ENCODE assay signal across 8 cellular contexts in the genomic region with DNA sequence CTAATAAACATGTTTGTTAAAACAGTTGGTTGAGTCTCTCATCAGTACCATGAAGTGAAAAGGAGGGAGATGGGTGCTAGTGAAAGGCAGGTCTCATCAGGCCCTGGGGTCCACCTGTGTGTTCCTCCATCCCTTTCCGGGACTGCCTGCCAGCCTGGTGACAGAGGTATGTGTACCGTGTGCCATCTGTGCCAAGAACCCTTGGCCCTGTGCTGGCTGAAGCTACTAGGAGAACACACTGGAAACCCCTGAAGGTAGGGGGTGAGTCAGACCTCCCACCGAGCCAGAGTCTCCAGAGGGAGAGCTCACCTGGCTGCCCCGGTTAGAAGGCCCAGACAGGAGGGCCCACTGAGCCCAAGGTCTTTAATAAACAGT. TPM values are rescaled to one million over a fixed set of nuclear protein-coding genes. Genes with fewer than 3 reads are reported as not detected.
A peak's percentile ranks its signal among the peaks of the same experiment; 100 is the strongest.
DNase-seq lines count a peak whose midpoint lies in the region; ATAC-seq and TF ChIP-seq lines count a peak whose summit lies in the region.

No MANE protein-coding gene starts in this region.

- no peaks in the 10 kb centered on the region for H3K9me3 ChIP-seq in ES-I3 (ENCODE audit: control insufficient read depth, insufficient read depth, low read length)
- H3K9me3 ChIP-seq in mesodermal cell (ENCODE audit: control insufficient read depth, low read length): no peaks in the 10 kb centered on the region

- intact Hi-C loops in posterior vena cava (cut with DNase I): no loop called here

- in situ Hi-C loops in brain microvascular endothelial cell (cut with HindIII; ENCODE audit: low pct_ligation_motif_present, low sequenced_read_pairs): no loop called here

- H3K4me3 ChIP-seq in brain microvascular endothelial cell (ENCODE audit: low read depth, low read length): peak overlapping the region; percentile 99
- H3K4me3 ChIP-seq in mesodermal cell (ENCODE audit: extremely low read depth, insufficient read depth, low read length, poor library complexity, severe bottlenecking): peak overlapping the region; percentile 84
- H3K4me3 ChIP-seq in urinary bladder (ENCODE audit: low read depth, low read length): peak overlapping the region; percentile 91

- H3K27me3 ChIP-seq in brain microvascular endothelial cell (replicated peaks): no peaks in the 10 kb centered on the region

- no peak for TF ChIP-seq CTCF in brain microvascular endothelial cell (IDR thresholded peaks at IDR 0.05; ENCODE audit: low read depth, low read length, missing control alignments)

- H3K27ac ChIP-seq in brain microvascular endothelial cell: peak overlapping the region; percentile 91
- no peak overlapping the region for H3K27ac ChIP-seq in mesodermal cell (ENCODE audit: low read depth, low read length, severe bottlenecking)
- H3K27ac ChIP-seq in urinary bladder (ENCODE audit: low read depth): peak overlapping the region; percentile 57

- WGBS in mesodermal cell (ENCODE audit: insufficient coverage in 2 of 2), 2 experiments: 89 to 98% methylated on average over 3 to 4 of the region's 4 CpGs
- WGBS in urinary bladder: 36% methylated on average over 4 of the region's 4 CpGs

- H3K36me3 ChIP-seq in ES-I3 (ENCODE audit: insufficient read depth, low read length) (peaks cover 15% of the 10 kb centered on the region), brain microvascular endothelial cell (replicated peaks) (peaks cover 28% of the 10 kb centered on the region), mesodermal cell (ENCODE audit: control insufficient read depth, insufficient read depth, low read length) (peaks cover 18% of the 10 kb centered on the region), urinary bladder (ENCODE audit: insufficient read depth) (no peaks in the 10 kb centered on the region)

- peak overlapping the region; percentile 96; the same call in 1 of the 2 replicates for H3K9ac ChIP-seq in ES-I3 (ENCODE audit: low read depth, low read length)

- DNase-seq in NCI-H2196 (lab: John Stamatoyannopoulos, UW; ENCODE audit: unreplicated experiment): peak; percentile 51
- DNase-seq in brain microvascular endothelial cell: no peak
- DNase-seq in posterior vena cava (ENCODE audit: low spot score): no peak
- DNase-seq in NCI-H526 (lab: John Stamatoyannopoulos, UW): no peak

- ATAC-seq in GM19452 (IDR thresholded peaks at IDR 0.05; ENCODE audit: unreplicated experiment): no peak

- peaks cover 14% of the 10 kb centered on the region for H3K4me1 ChIP-seq in ES-I3 (ENCODE audit: insufficient read depth, low read length)
- peaks cover 10% of the 10 kb centered on the region for H3K4me1 ChIP-seq in mesodermal cell (ENCODE audit: control insufficient read depth, insufficient read depth, low read length, poor library complexity, severe bottlenecking)
- H3K4me1 ChIP-seq in urinary bladder (ENCODE audit: insufficient read depth): no peaks in the 10 kb centered on the region

RNA-seq across cellular contexts. Expression of a gene that starts 2.3 kb away (rescaled TPM):
- 56.3 TPM for polyA plus RNA-seq in mesodermal cell (2013, experiment 1 of 2)
- polyA plus RNA-seq in mesodermal cell (2013, experiment 2 of 2): 59.6 TPM
- 137 TPM for total RNA-seq in urinary bladder
- 277 TPM for polyA plus RNA-seq in urinary bladder
- total RNA-seq in posterior vena cava: 100 to 1,000 TPM; 208 to 244 TPM

RNA-seq across cellular contexts. Expression of a gene that starts 59.9 kb away (rescaled TPM):
- 34.4 TPM for polyA plus RNA-seq in mesodermal cell (2013, experiment 1 of 2)
- 39.1 TPM for polyA plus RNA-seq in mesodermal cell (2013, experiment 2 of 2)
- total RNA-seq in urinary bladder (33.5 TPM), posterior vena cava (10 to 100 TPM; 28.3 to 37.7 TPM)
- 29.7 TPM for polyA plus RNA-seq in urinary bladder
